Comparison of ENCODE assay signal across 27 cellular contexts in the genomic region with DNA sequence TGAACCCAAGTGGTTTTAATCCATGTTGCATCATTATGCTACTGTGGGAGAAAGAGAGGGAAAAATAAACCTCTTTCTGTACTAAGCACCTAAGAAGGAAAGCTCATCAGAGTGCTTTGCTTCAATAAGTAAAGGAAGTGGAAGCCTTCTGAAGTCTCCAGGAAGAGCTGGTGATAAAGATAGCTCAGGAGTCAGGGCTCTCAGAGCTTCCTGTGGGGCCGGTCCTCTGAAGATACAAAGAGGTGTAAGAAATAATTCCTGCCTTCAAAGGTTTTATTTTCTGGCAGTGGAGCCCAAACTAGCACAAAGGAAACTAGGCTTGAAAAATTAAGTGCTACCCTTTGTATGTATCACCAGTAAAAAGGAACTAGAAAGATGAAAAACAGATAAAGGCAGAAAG.
"Had no signal": no experiment of that assay in that cellular context is flagged by ENCODE, and none has a peak within 500 bp of the region (broad histone marks: within the 10 kb centered on the region; RNA-seq: fewer than 3 reads in every experiment).

No MANE protein-coding gene starts in this region.

- ATAC-seq: activated CD8-positive, alpha-beta memory T cell treated with anti-CD3 and anti-CD28 coated beads, Interleukin-2, amount 10 ng/mL, durations not matched to agents 7 days and 5 days; activated CD8-positive, alpha-beta T cell treated with anti-CD3 and anti-CD28 coated beads for 36 hours; body of pancreas; left lung; naive thymus-derived CD8-positive, alpha-beta T cell had no signal

- H3K27me3 ChIP-seq: body of pancreas, cardiac muscle cell, esophagus muscularis mucosa, left lung, ovary, right atrium auricular region had no signal

- H3K4me1 Mint-ChIP-seq: activated CD8-positive, alpha-beta memory T cell treated with anti-CD3 and anti-CD28 coated beads, Interleukin-2, amount 10 ng/mL, durations not matched to agents 7 days and 5 days had no signal

- H3K27ac ChIP-seq: body of pancreas, cardiac muscle cell, esophagus muscularis mucosa, left lung, ovary, prostate gland, right atrium auricular region, thoracic aorta had no signal

- H3K4me1 ChIP-seq: body of pancreas, esophagus muscularis mucosa, left lung, prostate gland, right atrium auricular region had no signal

- H3K36me3 ChIP-seq: cardiac muscle cell, esophagus muscularis mucosa, left lung, ovary, prostate gland, right atrium auricular region, thoracic aorta had no signal

- H3K4me3 Mint-ChIP-seq: activated CD4-positive, alpha-beta T cell treated with anti-CD3 and anti-CD28 coated beads, Interleukin-2, amount 10 ng/mL, durations not matched to agents 7 days and 5 days; activated CD8-positive, alpha-beta memory T cell treated with anti-CD3 and anti-CD28 coated beads, Interleukin-2, amount 10 ng/mL, durations not matched to agents 7 days and 5 days; activated CD8-positive, alpha-beta T cell treated with anti-CD3 and anti-CD28 coated beads for 36 hours; activated naive CD4-positive, alpha-beta T cell treated with anti-CD3 and anti-CD28 coated beads, Interleukin-2, amount 50 U/mL, for 24 hours; activated T-helper 1 cell treated with anti-CD3 and anti-CD28 coated beads, Interleukin-12 subunit alpha, Interleukin-12 subunit beta, Interleukin-2, Interleukin-4 antibody, amounts not matched to agents 30 ng/mL and 10 ng/mL and 1 ng/mL, durations not matched to agents 14 hours and 24 hours and 36 hours; dendritic cell treated with granulocyte-macrophage colony-stimulating factor and Interleukin-4, amounts not matched to agents 40 ng/mL and 50 ng/mL, for 4 days; mesothelial cell of epicardium; naive thymus-derived CD8-positive, alpha-beta T cell; type B pancreatic cell had no signal

- H3K27me3 Mint-ChIP-seq: type B pancreatic cell had no signal

- H3K36me3 Mint-ChIP-seq: activated CD8-positive, alpha-beta memory T cell treated with anti-CD3 and anti-CD28 coated beads, Interleukin-2, amount 10 ng/mL, durations not matched to agents 7 days and 5 days; activated naive CD4-positive, alpha-beta T cell treated with anti-CD3 and anti-CD28 coated beads, Interleukin-2, amount 50 U/mL, for 24 hours; naive thymus-derived CD8-positive, alpha-beta T cell; type B pancreatic cell had no signal

- DNase-seq: activated CD4-positive, alpha-beta T cell treated with anti-CD3 and anti-CD28 coated beads, Interleukin-2, amount 10 ng/mL, durations not matched to agents 7 days and 5 days; activated CD8-positive, alpha-beta memory T cell treated with anti-CD3 and anti-CD28 coated beads, Interleukin-2, amount 10 ng/mL, durations not matched to agents 7 days and 5 days; activated CD8-positive, alpha-beta T cell treated with anti-CD3 and anti-CD28 coated beads for 36 hours; activated gamma-delta T cell; activated T-cell treated with anti-CD3 and anti-CD28 coated beads for 4 hours; anterior cingulate cortex; body of pancreas; effector CD8-positive, alpha-beta T cell; hippocampal formation; kidney glomerular epithelial cell; left lung; naive thymus-derived CD8-positive, alpha-beta T cell; ovary; stimulated activated CD4-positive, alpha-beta T cell treated with anti-CD3 and anti-CD28 coated beads, Interleukin-4, amount 100 ng/mL, for 24 hours; stimulated activated naive CD4-positive, alpha-beta T cell treated with Interleukin-2 at 50 U/mL for 16 hours; T-helper 2 cell had no signal

- H3K4me3 ChIP-seq: body of pancreas, cardiac muscle cell, esophagus muscularis mucosa, left lung, lung, ovary, prostate gland, right atrium auricular region, thoracic aorta had no signal

- H3K9me3 ChIP-seq: body of pancreas, ovary, prostate gland, thoracic aorta had no signal

- H3K9me3 Mint-ChIP-seq: activated CD8-positive, alpha-beta T cell treated with anti-CD3 and anti-CD28 coated beads for 36 hours; activated T-helper 1 cell treated with anti-CD3 and anti-CD28 coated beads, Interleukin-12 subunit alpha, Interleukin-12 subunit beta, Interleukin-2, Interleukin-4 antibody, amounts not matched to agents 30 ng/mL and 10 ng/mL and 1 ng/mL, durations not matched to agents 14 hours and 24 hours and 36 hours; dendritic cell treated with granulocyte-macrophage colony-stimulating factor and Interleukin-4, amounts not matched to agents 40 ng/mL and 50 ng/mL, for 4 days had no signal

- H3K27ac Mint-ChIP-seq: activated CD4-positive, alpha-beta T cell treated with anti-CD3 and anti-CD28 coated beads, Interleukin-2, amount 10 ng/mL, durations not matched to agents 7 days and 5 days; activated CD8-positive, alpha-beta memory T cell treated with anti-CD3 and anti-CD28 coated beads, Interleukin-2, amount 10 ng/mL, durations not matched to agents 7 days and 5 days; activated CD8-positive, alpha-beta T cell treated with anti-CD3 and anti-CD28 coated beads for 36 hours; activated naive CD4-positive, alpha-beta T cell treated with anti-CD3 and anti-CD28 coated beads, Interleukin-2, amount 50 U/mL, for 24 hours; activated T-helper 1 cell treated with anti-CD3 and anti-CD28 coated beads, Interleukin-12 subunit alpha, Interleukin-12 subunit beta, Interleukin-2, Interleukin-4 antibody, amounts not matched to agents 30 ng/mL and 10 ng/mL and 1 ng/mL, durations not matched to agents 14 hours and 24 hours and 36 hours; dendritic cell treated with granulocyte-macrophage colony-stimulating factor and Interleukin-4, amounts not matched to agents 40 ng/mL and 50 ng/mL, for 4 days; mesothelial cell of epicardium; type B pancreatic cell had no signal
